Comparison of ENCODE assay signal across 1 cellular context in the genomic region with DNA sequence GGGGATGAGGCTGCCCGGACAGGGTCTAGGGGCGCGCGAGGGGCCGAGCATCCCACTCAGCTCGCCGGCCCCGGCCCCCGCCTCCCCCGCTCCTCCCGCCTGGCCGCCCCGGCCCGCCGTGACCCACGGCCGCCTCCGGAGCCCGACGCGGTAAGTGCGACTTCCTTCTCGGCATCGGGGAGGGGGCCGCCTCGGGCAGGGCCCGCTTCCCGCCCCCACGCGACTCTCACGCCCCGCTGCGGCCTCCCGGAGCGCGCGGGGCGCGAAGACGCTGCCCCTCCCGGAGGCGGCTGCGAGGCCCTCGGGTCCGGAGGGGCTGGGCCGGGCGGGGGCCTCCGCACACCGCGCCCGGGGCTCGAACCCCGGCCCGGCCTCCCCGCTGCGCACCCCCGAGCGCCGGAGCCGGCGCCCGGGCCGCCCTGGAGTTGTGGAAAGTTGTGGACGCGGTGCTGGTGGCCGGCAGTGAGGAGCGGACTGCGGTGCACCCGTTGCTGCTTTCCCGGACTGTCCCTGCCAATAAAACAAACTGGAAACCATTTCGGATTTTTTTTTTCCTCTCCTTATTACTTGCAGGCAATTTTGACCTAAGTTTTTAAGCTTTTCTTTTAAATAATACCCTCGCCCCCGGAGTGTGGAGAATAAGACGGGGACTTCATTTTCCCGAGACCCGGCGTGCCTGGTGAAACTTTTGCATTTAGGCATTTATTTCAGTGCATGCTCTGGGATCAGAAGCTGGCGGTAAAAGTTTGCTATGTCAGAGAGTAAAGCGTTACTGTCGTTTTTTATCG.
TF ChIP-seq lines count a peak whose summit lies in the region.

No MANE protein-coding gene starts in this region.

TF ChIP-seq in HepG2, 621 proteins besides CTCF, POLR2A, EP300 and RAD21 (continued from another document and continues in another):
- TF ChIP-seq, protein P1, sequence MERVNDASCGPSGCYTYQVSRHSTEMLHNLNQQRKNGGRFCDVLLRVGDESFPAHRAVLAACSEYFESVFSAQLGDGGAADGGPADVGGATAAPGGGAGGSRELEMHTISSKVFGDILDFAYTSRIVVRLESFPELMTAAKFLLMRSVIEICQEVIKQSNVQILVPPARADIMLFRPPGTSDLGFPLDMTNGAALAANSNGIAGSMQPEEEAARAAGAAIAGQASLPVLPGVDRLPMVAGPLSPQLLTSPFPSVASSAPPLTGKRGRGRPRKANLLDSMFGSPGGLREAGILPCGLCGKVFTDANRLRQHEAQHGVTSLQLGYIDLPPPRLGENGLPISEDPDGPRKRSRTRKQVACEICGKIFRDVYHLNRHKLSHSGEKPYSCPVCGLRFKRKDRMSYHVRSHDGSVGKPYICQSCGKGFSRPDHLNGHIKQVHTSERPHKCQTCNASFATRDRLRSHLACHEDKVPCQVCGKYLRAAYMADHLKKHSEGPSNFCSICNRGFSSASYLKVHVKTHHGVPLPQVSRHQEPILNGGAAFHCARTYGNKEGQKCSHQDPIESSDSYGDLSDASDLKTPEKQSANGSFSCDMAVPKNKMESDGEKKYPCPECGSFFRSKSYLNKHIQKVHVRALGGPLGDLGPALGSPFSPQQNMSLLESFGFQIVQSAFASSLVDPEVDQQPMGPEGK (CRISPR knock-in tag; IDR thresholded peaks at IDR 0.05) = no peak
- TF ChIP-seq MAZ (IDR thresholded peaks at IDR 0.05; ENCODE audit: borderline replicate concordance, low read depth, low read length) (no peak), MAZ (CRISPR knock-in tag; IDR thresholded peaks at IDR 0.05; ENCODE audit: low read depth) (peak; percentile 57; the same call in 1 of the 2 replicates), ZEB1 (IDR thresholded peaks at IDR 0.05; ENCODE audit: insufficient replicate concordance, low read depth) (no peak), ZNF563 (CRISPR knock-in tag; IDR thresholded peaks at IDR 0.05) (peak; percentile 71; the same call in 1 of the 2 replicates), POLR2G (IDR thresholded peaks at IDR 0.05; ENCODE audit: low read depth, low read length) (peak; percentile 24; the same call in 1 of the 2 replicates), ZNF607 (CRISPR knock-in tag; IDR thresholded peaks at IDR 0.05; ENCODE audit: borderline replicate concordance) (0 out of 2 replicates have a peak, but pooled peaks have one; percentile 17), ZNF333 (CRISPR knock-in tag; IDR thresholded peaks at IDR 0.05; ENCODE audit: borderline replicate concordance) (no peak), TAF15 (IDR thresholded peaks at IDR 0.05; ENCODE audit: low read depth, low read length, poor library complexity, severe bottlenecking) (no peak), ZBTB20 (CRISPR knock-in tag; IDR thresholded peaks at IDR 0.05; ENCODE audit: borderline replicate concordance, low read depth) (no peak), HMGA1 (CRISPR knock-in tag; conservative IDR thresholded peaks at IDR 0.05) (no peak), RFX1 (IDR thresholded peaks at IDR 0.05) (no peak), ZNF772 (CRISPR knock-in tag; IDR thresholded peaks at IDR 0.05) (0 out of 2 replicates have a peak, but pooled peaks have one; percentile 10), EED (CRISPR knock-in tag; IDR thresholded peaks at IDR 0.05) (0 out of 2 replicates have a peak, but pooled peaks have one; percentile 33), HCFC1 (IDR thresholded peaks at IDR 0.05; ENCODE audit: low read depth, low read length) (no peak)
- TF ChIP-seq, protein P2, sequence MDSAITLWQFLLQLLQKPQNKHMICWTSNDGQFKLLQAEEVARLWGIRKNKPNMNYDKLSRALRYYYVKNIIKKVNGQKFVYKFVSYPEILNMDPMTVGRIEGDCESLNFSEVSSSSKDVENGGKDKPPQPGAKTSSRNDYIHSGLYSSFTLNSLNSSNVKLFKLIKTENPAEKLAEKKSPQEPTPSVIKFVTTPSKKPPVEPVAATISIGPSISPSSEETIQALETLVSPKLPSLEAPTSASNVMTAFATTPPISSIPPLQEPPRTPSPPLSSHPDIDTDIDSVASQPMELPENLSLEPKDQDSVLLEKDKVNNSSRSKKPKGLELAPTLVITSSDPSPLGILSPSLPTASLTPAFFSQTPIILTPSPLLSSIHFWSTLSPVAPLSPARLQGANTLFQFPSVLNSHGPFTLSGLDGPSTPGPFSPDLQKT (CRISPR knock-in tag; IDR thresholded peaks at IDR 0.05; ENCODE audit: borderline replicate concordance) = no peak
- TF ChIP-seq, protein P3, sequence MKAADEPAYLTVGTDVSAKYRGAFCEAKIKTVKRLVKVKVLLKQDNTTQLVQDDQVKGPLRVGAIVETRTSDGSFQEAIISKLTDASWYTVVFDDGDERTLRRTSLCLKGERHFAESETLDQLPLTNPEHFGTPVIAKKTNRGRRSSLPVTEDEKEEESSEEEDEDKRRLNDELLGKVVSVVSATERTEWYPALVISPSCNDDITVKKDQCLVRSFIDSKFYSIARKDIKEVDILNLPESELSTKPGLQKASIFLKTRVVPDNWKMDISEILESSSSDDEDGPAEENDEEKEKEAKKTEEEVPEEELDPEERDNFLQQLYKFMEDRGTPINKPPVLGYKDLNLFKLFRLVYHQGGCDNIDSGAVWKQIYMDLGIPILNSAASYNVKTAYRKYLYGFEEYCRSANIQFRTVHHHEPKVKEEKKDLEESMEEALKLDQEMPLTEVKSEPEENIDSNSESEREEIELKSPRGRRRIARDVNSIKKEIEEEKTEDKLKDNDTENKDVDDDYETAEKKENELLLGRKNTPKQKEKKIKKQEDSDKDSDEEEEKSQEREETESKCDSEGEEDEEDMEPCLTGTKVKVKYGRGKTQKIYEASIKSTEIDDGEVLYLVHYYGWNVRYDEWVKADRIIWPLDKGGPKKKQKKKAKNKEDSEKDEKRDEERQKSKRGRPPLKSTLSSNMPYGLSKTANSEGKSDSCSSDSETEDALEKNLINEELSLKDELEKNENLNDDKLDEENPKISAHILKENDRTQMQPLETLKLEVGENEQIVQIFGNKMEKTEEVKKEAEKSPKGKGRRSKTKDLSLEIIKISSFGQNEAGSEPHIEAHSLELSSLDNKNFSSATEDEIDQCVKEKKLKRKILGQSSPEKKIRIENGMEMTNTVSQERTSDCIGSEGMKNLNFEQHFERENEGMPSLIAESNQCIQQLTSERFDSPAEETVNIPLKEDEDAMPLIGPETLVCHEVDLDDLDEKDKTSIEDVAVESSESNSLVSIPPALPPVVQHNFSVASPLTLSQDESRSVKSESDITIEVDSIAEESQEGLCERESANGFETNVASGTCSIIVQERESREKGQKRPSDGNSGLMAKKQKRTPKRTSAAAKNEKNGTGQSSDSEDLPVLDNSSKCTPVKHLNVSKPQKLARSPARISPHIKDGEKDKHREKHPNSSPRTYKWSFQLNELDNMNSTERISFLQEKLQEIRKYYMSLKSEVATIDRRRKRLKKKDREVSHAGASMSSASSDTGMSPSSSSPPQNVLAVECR (CRISPR knock-in tag; IDR thresholded peaks at IDR 0.05; ENCODE audit: borderline replicate concordance) = no peak
- TF ChIP-seq, protein P4, sequence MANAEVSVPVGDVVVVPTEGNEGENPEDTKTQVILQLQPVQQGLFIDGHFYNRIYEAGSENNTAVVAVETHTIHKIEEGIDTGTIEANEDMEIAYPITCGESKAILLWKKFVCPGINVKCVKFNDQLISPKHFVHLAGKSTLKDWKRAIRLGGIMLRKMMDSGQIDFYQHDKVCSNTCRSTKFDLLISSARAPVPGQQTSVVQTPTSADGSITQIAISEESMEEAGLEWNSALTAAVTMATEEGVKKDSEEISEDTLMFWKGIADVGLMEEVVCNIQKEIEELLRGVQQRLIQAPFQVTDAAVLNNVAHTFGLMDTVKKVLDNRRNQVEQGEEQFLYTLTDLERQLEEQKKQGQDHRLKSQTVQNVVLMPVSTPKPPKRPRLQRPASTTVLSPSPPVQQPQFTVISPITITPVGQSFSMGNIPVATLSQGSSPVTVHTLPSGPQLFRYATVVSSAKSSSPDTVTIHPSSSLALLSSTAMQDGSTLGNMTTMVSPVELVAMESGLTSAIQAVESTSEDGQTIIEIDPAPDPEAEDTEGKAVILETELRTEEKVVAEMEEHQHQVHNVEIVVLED (CRISPR knock-in tag; IDR thresholded peaks at IDR 0.05; ENCODE audit: borderline replicate concordance) = no peak
- TF ChIP-seq, protein P5, sequence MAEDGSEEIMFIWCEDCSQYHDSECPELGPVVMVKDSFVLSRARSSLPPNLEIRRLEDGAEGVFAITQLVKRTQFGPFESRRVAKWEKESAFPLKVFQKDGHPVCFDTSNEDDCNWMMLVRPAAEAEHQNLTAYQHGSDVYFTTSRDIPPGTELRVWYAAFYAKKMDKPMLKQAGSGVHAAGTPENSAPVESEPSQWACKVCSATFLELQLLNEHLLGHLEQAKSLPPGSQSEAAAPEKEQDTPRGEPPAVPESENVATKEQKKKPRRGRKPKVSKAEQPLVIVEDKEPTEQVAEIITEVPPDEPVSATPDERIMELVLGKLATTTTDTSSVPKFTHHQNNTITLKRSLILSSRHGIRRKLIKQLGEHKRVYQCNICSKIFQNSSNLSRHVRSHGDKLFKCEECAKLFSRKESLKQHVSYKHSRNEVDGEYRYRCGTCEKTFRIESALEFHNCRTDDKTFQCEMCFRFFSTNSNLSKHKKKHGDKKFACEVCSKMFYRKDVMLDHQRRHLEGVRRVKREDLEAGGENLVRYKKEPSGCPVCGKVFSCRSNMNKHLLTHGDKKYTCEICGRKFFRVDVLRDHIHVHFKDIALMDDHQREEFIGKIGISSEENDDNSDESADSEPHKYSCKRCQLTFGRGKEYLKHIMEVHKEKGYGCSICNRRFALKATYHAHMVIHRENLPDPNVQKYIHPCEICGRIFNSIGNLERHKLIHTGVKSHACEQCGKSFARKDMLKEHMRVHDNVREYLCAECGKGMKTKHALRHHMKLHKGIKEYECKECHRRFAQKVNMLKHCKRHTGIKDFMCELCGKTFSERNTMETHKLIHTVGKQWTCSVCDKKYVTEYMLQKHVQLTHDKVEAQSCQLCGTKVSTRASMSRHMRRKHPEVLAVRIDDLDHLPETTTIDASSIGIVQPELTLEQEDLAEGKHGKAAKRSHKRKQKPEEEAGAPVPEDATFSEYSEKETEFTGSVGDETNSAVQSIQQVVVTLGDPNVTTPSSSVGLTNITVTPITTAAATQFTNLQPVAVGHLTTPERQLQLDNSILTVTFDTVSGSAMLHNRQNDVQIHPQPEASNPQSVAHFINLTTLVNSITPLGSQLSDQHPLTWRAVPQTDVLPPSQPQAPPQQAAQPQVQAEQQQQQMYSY (CRISPR knock-in tag; IDR thresholded peaks at IDR 0.05) = peak; percentile 32
- TF ChIP-seq, protein P6, sequence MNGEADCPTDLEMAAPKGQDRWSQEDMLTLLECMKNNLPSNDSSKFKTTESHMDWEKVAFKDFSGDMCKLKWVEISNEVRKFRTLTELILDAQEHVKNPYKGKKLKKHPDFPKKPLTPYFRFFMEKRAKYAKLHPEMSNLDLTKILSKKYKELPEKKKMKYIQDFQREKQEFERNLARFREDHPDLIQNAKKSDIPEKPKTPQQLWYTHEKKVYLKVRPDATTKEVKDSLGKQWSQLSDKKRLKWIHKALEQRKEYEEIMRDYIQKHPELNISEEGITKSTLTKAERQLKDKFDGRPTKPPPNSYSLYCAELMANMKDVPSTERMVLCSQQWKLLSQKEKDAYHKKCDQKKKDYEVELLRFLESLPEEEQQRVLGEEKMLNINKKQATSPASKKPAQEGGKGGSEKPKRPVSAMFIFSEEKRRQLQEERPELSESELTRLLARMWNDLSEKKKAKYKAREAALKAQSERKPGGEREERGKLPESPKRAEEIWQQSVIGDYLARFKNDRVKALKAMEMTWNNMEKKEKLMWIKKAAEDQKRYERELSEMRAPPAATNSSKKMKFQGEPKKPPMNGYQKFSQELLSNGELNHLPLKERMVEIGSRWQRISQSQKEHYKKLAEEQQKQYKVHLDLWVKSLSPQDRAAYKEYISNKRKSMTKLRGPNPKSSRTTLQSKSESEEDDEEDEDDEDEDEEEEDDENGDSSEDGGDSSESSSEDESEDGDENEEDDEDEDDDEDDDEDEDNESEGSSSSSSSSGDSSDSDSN (CRISPR knock-in tag; IDR thresholded peaks at IDR 0.05) = no peak; the same call in 1 of the 2 replicates
- TF ChIP-seq, protein P7, sequence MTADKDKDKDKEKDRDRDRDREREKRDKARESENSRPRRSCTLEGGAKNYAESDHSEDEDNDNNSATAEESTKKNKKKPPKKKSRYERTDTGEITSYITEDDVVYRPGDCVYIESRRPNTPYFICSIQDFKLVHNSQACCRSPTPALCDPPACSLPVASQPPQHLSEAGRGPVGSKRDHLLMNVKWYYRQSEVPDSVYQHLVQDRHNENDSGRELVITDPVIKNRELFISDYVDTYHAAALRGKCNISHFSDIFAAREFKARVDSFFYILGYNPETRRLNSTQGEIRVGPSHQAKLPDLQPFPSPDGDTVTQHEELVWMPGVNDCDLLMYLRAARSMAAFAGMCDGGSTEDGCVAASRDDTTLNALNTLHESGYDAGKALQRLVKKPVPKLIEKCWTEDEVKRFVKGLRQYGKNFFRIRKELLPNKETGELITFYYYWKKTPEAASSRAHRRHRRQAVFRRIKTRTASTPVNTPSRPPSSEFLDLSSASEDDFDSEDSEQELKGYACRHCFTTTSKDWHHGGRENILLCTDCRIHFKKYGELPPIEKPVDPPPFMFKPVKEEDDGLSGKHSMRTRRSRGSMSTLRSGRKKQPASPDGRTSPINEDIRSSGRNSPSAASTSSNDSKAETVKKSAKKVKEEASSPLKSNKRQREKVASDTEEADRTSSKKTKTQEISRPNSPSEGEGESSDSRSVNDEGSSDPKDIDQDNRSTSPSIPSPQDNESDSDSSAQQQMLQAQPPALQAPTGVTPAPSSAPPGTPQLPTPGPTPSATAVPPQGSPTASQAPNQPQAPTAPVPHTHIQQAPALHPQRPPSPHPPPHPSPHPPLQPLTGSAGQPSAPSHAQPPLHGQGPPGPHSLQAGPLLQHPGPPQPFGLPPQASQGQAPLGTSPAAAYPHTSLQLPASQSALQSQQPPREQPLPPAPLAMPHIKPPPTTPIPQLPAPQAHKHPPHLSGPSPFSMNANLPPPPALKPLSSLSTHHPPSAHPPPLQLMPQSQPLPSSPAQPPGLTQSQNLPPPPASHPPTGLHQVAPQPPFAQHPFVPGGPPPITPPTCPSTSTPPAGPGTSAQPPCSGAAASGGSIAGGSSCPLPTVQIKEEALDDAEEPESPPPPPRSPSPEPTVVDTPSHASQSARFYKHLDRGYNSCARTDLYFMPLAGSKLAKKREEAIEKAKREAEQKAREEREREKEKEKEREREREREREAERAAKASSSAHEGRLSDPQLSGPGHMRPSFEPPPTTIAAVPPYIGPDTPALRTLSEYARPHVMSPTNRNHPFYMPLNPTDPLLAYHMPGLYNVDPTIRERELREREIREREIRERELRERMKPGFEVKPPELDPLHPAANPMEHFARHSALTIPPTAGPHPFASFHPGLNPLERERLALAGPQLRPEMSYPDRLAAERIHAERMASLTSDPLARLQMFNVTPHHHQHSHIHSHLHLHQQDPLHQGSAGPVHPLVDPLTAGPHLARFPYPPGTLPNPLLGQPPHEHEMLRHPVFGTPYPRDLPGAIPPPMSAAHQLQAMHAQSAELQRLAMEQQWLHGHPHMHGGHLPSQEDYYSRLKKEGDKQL (CRISPR knock-in tag; IDR thresholded peaks at IDR 0.05; ENCODE audit: low read depth) = no peak
- TF ChIP-seq, protein P8, sequence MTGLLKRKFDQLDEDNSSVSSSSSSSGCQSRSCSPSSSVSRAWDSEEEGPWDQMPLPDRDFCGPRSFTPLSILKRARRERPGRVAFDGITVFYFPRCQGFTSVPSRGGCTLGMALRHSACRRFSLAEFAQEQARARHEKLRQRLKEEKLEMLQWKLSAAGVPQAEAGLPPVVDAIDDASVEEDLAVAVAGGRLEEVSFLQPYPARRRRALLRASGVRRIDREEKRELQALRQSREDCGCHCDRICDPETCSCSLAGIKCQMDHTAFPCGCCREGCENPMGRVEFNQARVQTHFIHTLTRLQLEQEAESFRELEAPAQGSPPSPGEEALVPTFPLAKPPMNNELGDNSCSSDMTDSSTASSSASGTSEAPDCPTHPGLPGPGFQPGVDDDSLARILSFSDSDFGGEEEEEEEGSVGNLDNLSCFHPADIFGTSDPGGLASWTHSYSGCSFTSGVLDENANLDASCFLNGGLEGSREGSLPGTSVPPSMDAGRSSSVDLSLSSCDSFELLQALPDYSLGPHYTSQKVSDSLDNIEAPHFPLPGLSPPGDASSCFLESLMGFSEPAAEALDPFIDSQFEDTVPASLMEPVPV (CRISPR knock-in tag; IDR thresholded peaks at IDR 0.05) = no peak
- TF ChIP-seq, protein P9, sequence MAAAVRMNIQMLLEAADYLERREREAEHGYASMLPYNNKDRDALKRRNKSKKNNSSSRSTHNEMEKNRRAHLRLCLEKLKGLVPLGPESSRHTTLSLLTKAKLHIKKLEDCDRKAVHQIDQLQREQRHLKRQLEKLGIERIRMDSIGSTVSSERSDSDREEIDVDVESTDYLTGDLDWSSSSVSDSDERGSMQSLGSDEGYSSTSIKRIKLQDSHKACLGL (CRISPR knock-in tag; IDR thresholded peaks at IDR 0.05) = no peak
